ENCODE assay signal across 13 cellular contexts in the genomic region with DNA sequence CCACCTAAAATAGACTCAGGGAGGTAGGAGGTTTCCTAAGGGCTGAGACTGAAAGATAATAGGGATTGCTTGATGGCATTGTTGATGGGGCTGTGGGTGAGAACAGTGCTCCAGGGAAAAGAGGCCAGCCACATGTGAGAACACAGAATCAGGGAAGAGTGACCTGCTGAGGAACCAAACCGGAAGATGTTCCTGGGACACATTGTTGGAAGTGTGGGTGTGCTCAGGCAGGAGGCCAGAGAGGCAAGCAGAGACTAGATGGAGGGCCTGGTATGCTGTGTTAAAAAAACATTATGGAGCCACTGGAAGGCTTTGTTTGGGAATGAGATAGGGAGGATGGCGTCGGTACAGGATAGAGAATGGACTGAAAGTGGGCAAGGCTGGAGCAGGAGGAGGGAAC.
"Had no signal": no experiment of that assay in that cellular context is flagged by ENCODE, and none has a peak within 500 bp of the region (broad histone marks: within the 10 kb centered on the region; RNA-seq: fewer than 3 reads in every experiment).

No MANE protein-coding gene starts in this region.

- H3K27ac ChIP-seq: hepatocyte, ovary, sigmoid colon had no signal

- H3K9me3 ChIP-seq: ovary, sigmoid colon had no signal

- H3K79me2 ChIP-seq: hepatocyte had no signal

- H3K4me3 ChIP-seq: hepatocyte, ovary, sigmoid colon had no signal

- H3K4me2 ChIP-seq: hepatocyte had no signal

- H3K36me3 ChIP-seq: ovary, sigmoid colon had no signal

- H3K27me3 ChIP-seq: hepatocyte, ovary, sigmoid colon had no signal

- ATAC-seq: esophagus mucosa, left ventricle myocardium superior had no signal

- DNase-seq: activated CD4-positive, alpha-beta T cell treated with anti-CD3 and anti-CD28 coated beads for 48 hours; activated gamma-delta T cell treated with Interleukin-2 at 50 U/mL for 16 hours; cerebellar nuclear complex; kidney; left ventricle myocardium superior; mesendoderm; nephron progenitor cell; ovary; sigmoid colon; stimulated activated CD4-positive, alpha-beta T cell treated with anti-CD3 and anti-CD28 coated beads, Interleukin-1b, Interleukin-23, amount 100 ng/mL, for 48 hours; T-helper 2 cell had no signal
